Comparison of ENCODE assay signal across 13 cellular contexts in the genomic region with DNA sequence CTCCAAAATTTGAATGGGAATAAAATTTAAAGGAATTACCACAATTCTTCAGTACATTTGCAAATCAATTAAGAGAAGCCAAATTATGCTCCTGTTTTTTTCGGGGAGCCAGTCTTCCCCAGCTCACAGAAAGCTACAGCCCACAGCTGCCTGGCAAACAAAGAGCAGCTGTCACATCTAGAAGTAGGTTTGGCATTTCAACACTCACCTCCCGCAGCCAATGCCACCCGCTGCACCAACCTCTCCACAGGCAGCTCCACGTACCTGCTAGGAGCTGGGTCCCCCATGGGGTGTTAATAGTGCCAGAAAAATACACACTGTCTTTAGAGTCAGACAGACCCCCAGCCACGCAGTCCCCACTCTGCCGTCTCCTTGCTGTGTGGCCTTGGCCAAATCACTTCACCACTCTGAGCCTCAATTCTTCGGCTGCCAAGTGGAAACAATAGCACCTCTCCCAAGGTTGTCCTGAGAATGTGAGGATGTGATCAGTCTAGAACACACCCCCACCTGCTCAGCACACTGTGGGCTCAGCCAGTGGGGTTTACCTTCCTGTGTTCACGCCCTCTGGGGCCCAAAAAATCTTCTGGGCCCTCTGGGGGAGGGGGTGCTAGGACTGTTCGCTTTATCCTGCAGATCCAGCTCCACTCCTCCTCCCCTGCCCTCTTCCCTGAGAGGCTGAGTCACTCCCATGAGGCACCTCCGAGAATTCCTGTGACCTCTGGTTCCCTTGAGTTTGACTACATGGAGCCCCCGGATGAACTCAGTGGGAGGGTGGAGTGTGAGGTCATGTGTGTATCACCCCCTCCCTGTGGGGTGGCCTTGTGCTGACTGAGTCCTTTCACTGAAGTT.
A peak's percentile ranks its signal among the peaks of the same experiment; 100 is the strongest.
DNase-seq lines count a peak whose midpoint lies in the region; ATAC-seq and TF ChIP-seq lines count a peak whose summit lies in the region.
"Had no signal": no experiment of that assay in that cellular context is flagged by ENCODE, and none has a peak within 500 bp of the region (broad histone marks: within the 10 kb centered on the region; RNA-seq: fewer than 3 reads in every experiment).

No MANE protein-coding gene starts in this region.

- in situ Hi-C loops in GM13977 (cut with MboI; ENCODE audit: low pct_unique_long_range_greater_than_20kb, low sequenced_read_pairs, unreplicated experiment): no loop called here

- no peaks in the 10 kb centered on the region for H3K36me3 Mint-ChIP-seq in endodermal cell (ENCODE audit: low read depth)
- H3K36me3 Mint-ChIP-seq: natural killer cell treated with Interleukin-12 subunit alpha and Interleukin-12 subunit beta and Interleukin-15 and Interleukin-18, amount 100 ng/mL, for 72 hours had no signal

- H3K4me3 ChIP-seq in endodermal cell (ENCODE audit: low read length) (no peak overlapping the region), Karpas-422 (ENCODE audit: low read length) (no peak overlapping the region)
- H3K4me3 ChIP-seq: lung had no signal

- no peak overlapping the region for H3K9ac ChIP-seq in endodermal cell (ENCODE audit: extremely low read depth, low read length, poor library complexity, severe bottlenecking)
- no peak overlapping the region for H3K9ac ChIP-seq in Karpas-422 (ENCODE audit: low read length)
- H3K9ac ChIP-seq: KMS-11 had no signal

- no peak overlapping the region for H2AFZ ChIP-seq in Karpas-422 (ENCODE audit: low read length)

- H3K4me1 ChIP-seq in endodermal cell (ENCODE audit: control insufficient read depth, insufficient read depth, low read length): peaks cover 12% of the 10 kb centered on the region
- H3K4me1 ChIP-seq in Karpas-422 (ENCODE audit: low read length): peaks cover 8% of the 10 kb centered on the region

- no peaks in the 10 kb centered on the region for H3K9me2 ChIP-seq in Karpas-422 (replicated peaks; ENCODE audit: insufficient read depth, low read length)

- DNase-seq in COLO668 (lab: John Stamatoyannopoulos, UW; ENCODE audit: unreplicated experiment) (peak; percentile 77), HT1080 (ENCODE audit: low read depth) (peak; percentile 50), NCI-H345 (lab: John Stamatoyannopoulos, UW) (peak; percentile 92), endodermal cell (peak; percentile 70), Karpas-422 (no peak), GM13977 (ENCODE audit: low spot score) (no peak), NCI-H2227 (lab: John Stamatoyannopoulos, UW; ENCODE audit: unreplicated experiment) (no peak)
- DNase-seq: NCI-H187 treated with DMSO at 0.1 percent for 48 hours, PC-3 had no signal

- H3K36me3 ChIP-seq in endodermal cell (ENCODE audit: control insufficient read depth, insufficient read depth, low read length) (no peaks in the 10 kb centered on the region), Karpas-422 (ENCODE audit: insufficient read depth, low read length) (no peaks in the 10 kb centered on the region)

- no peak for TF ChIP-seq CTCF in endodermal cell (conservative IDR thresholded peaks at IDR 0.05)
- TF ChIP-seq CTCF in GM13977 (IDR thresholded peaks at IDR 0.05; ENCODE audit: extremely low read depth, insufficient read depth, missing control alignments): no peak

- H3K4me2 ChIP-seq in Karpas-422 (ENCODE audit: low read depth, low read length, poor library complexity, severe bottlenecking): no peak overlapping the region
- H3K4me2 ChIP-seq: KMS-11 had no signal

- H3K27me3 Mint-ChIP-seq in endodermal cell (ENCODE audit: insufficient read depth): no peaks in the 10 kb centered on the region

- no peaks in the 10 kb centered on the region for H3K27me3 ChIP-seq in endodermal cell (ENCODE audit: control insufficient read depth, insufficient read depth, low read length, poor library complexity, severe bottlenecking)
- no peaks in the 10 kb centered on the region for H3K27me3 ChIP-seq in Karpas-422 (ENCODE audit: low read length)

- no peak overlapping the region for H3K4me3 Mint-ChIP-seq in endodermal cell
- H3K4me3 Mint-ChIP-seq: natural killer cell treated with Interleukin-12 subunit alpha and Interleukin-12 subunit beta and Interleukin-15 and Interleukin-18, amount 100 ng/mL, for 72 hours had no signal

- no peak overlapping the region for H3K27ac Mint-ChIP-seq in endodermal cell
- H3K27ac Mint-ChIP-seq: natural killer cell treated with Interleukin-12 subunit alpha and Interleukin-12 subunit beta and Interleukin-15 and Interleukin-18, amount 100 ng/mL, for 72 hours had no signal

- H3K9me3 ChIP-seq in endodermal cell (ENCODE audit: control insufficient read depth, low read length): no peaks in the 10 kb centered on the region
- no peaks in the 10 kb centered on the region for H3K9me3 ChIP-seq in Karpas-422 (ENCODE audit: low read length)

- ATAC-seq in GM21390 (IDR thresholded peaks at IDR 0.05; ENCODE audit: unreplicated experiment): no peak
- ATAC-seq: natural killer cell treated with Interleukin-12 subunit alpha and Interleukin-12 subunit beta and Interleukin-15 and Interleukin-18, amount 100 ng/mL, for 72 hours; PC-3 had no signal

- H3K79me2 ChIP-seq in Karpas-422 (ENCODE audit: low read length): no peaks in the 10 kb centered on the region

- H4K20me1 ChIP-seq in Karpas-422 (ENCODE audit: insufficient read depth, low read depth, low read length): no peaks in the 10 kb centered on the region

- H3K4me1 Mint-ChIP-seq in endodermal cell: peaks cover 16% of the 10 kb centered on the region

- H3K27ac ChIP-seq in endodermal cell (ENCODE audit: low read depth, low read length): no peak overlapping the region
- H3K27ac ChIP-seq in Karpas-422 (ENCODE audit: low read length): no peak overlapping the region
- H3K27ac ChIP-seq: KMS-11 had no signal

- no peaks in the 10 kb centered on the region for H3K9me3 Mint-ChIP-seq in endodermal cell
- H3K9me3 Mint-ChIP-seq: natural killer cell treated with Interleukin-12 subunit alpha and Interleukin-12 subunit beta and Interleukin-15 and Interleukin-18, amount 100 ng/mL, for 72 hours had no signal

- 84% methylated on average over 11 of the region's 11 CpGs; no CpG with 5 or more reads in 1 of the 2 experiments for WGBS in endodermal cell (ENCODE audit: insufficient coverage in 1 of 2, insufficient read length in 1 of 2), 2 experiments

Comparison
In these comparisons a context has a peak if more than half of its experiments do, and no peak if none do; other contexts are left out.
1. DNase-seq: peak in COLO668 (single experiment), HT1080 (single experiment), NCI-H345 (single experiment) and endodermal cell (single experiment); none in Karpas-422 (single experiment), GM13977 (single experiment) and NCI-H2227 (single experiment).